In genomic region chr4:21976166-21976565, GRCh38 we compare ENCODE assay signal across 35 cellular contexts. TPM values are rescaled to one million over a fixed set of nuclear protein-coding genes. Genes with fewer than 3 reads are reported as not detected.
"Had no signal": no experiment of that assay in that cellular context is flagged by ENCODE, and none has a peak within 500 bp of the region (broad histone marks: within the 10 kb centered on the region; RNA-seq: fewer than 3 reads in every experiment).

No MANE protein-coding gene starts in this region.

- H3K4me1 ChIP-seq: adrenal gland, body of pancreas, esophagus muscularis mucosa, gastroesophageal sphincter had no signal

- H3K36me3 ChIP-seq: adrenal gland, cardiac muscle cell, esophagus muscularis mucosa, gastroesophageal sphincter had no signal

- H3K4me3 ChIP-seq: adrenal gland, body of pancreas, cardiac muscle cell, coronary artery, esophagus muscularis mucosa, gastroesophageal sphincter had no signal

- H3K9me3 ChIP-seq: adrenal gland, body of pancreas, esophagus muscularis mucosa, gastroesophageal sphincter had no signal

- ATAC-seq: activated CD4-positive, alpha-beta T cell treated with anti-CD3 and anti-CD28 coated beads for 36 hours; activated CD8-positive, alpha-beta memory T cell treated with anti-CD3 and anti-CD28 coated beads, Interleukin-2, amount 10 ng/mL, durations not matched to agents 7 days and 5 days; activated CD8-positive, alpha-beta T cell treated with anti-CD3 and anti-CD28 coated beads, Interleukin-2, amount 10 ng/mL, durations not matched to agents 7 days and 5 days; activated naive CD8-positive, alpha-beta T cell treated with anti-CD3 and anti-CD28 coated beads, Interleukin-2, amount 50 U/mL, for 24 hours; body of pancreas; effector memory CD8-positive, alpha-beta T cell; gastroesophageal sphincter had no signal

- DNase-seq: activated CD4-positive, alpha-beta memory T cell treated with anti-CD3 and anti-CD28 coated beads for 36 hours; activated CD4-positive, alpha-beta T cell treated with anti-CD3 and anti-CD28 coated beads for 36 hours; activated CD4-positive, alpha-beta T cell treated with anti-CD3 and anti-CD28 coated beads, Interleukin-2, amount 10 ng/mL, durations not matched to agents 24 days and 14 days; activated CD4-positive, CD25-positive, alpha-beta regulatory T cell; activated CD4-positive, CD25-positive, alpha-beta regulatory T cell treated with anti-CD3 and anti-CD28 coated beads, Interleukin-2, amount 50 U/mL, for 72 hours; activated CD8-positive, alpha-beta memory T cell treated with anti-CD3 and anti-CD28 coated beads, Interleukin-2, amount 10 ng/mL, durations not matched to agents 7 days and 5 days; activated CD8-positive, alpha-beta memory T cell treated with anti-CD3 and anti-CD28 coated beads, Interleukin-2, amount 50 U/mL, for 4 hours; activated CD8-positive, alpha-beta T cell treated with anti-CD3 and anti-CD28 coated beads, Interleukin-2, amount 10 ng/mL, durations not matched to agents 7 days and 5 days; activated effector memory CD4-positive, alpha-beta T cell treated with anti-CD3 and anti-CD28 coated beads, Interleukin-2, amount 50 U/mL, for 16 hours; activated naive CD4-positive, alpha-beta T cell treated with anti-CD3 and anti-CD28 coated beads for 36 hours; activated naive CD8-positive, alpha-beta T cell treated with anti-CD3 and anti-CD28 coated beads for 36 hours; activated naive CD8-positive, alpha-beta T cell treated with anti-CD3 and anti-CD28 coated beads, Interleukin-2, amount 50 U/mL, for 24 hours; activated T-cell treated with anti-CD3 and anti-CD28 coated beads, Interleukin-2, amount 50 U/mL, for 1 hour; activated T-cell treated with anti-CD3 and anti-CD28 coated beads, Interleukin-2, amount 50 U/mL, for 48 hours; adrenal gland; amygdala; aorta; body of pancreas; central memory CD4-positive, alpha-beta T cell; cerebellar nuclear complex; effector CD4-positive, alpha-beta T cell; effector memory CD8-positive, alpha-beta T cell; erythroblast; foreskin melanocyte; head of caudate nucleus; T-helper 2 cell had no signal

- H3K27ac ChIP-seq: adrenal gland, body of pancreas, cardiac muscle cell, coronary artery, esophagus muscularis mucosa, gastroesophageal sphincter had no signal

- H3K27me3 ChIP-seq: adrenal gland, body of pancreas, cardiac muscle cell, esophagus muscularis mucosa, gastroesophageal sphincter had no signal

RNA-seq across cellular contexts. Expression of gene KCNIP4, which starts 27.6 kb away (rescaled TPM):
- total RNA-seq: activated CD4-positive, alpha-beta memory T cell treated with anti-CD3 and anti-CD28 coated beads for 36 hours; activated CD4-positive, alpha-beta T cell treated with anti-CD3 and anti-CD28 coated beads for 36 hours; activated CD4-positive, alpha-beta T cell treated with anti-CD3 and anti-CD28 coated beads, Interleukin-2, amount 10 ng/mL, durations not matched to agents 24 days and 14 days; activated CD8-positive, alpha-beta memory T cell treated with anti-CD3 and anti-CD28 coated beads for 36 hours; activated CD8-positive, alpha-beta memory T cell treated with anti-CD3 and anti-CD28 coated beads, Interleukin-2, amount 10 ng/mL, durations not matched to agents 7 days and 5 days; activated CD8-positive, alpha-beta T cell treated with anti-CD3 and anti-CD28 coated beads, Interleukin-2, amount 10 ng/mL, durations not matched to agents 7 days and 5 days; activated naive CD4-positive, alpha-beta T cell treated with anti-CD3 and anti-CD28 coated beads for 36 hours; activated naive CD8-positive, alpha-beta T cell treated with anti-CD3 and anti-CD28 coated beads for 36 hours; activated T-helper 1 cell treated with anti-CD3 and anti-CD28 coated beads, Interleukin-12 subunit alpha, Interleukin-12 subunit beta, Interleukin-2, Interleukin-4 antibody, amounts not matched to agents 30 ng/mL and 10 ng/mL and 1 ng/mL, durations not matched to agents 14 hours and 24 hours and 36 hours; activated T-helper 2 cell treated with anti-CD3 and anti-CD28 coated beads, Interferon-gamma antibody, Interleukin-2, Interleukin-4, amounts not matched to agents 10 μg/mL and 5 μg/mL and 100 μg/mL, durations not matched to agents 14 hours and 24 hours and 36 hours; aorta; body of pancreas; fibroblast of lung; T-helper 1 cell treated with Interleukin-12 subunit alpha and Interleukin-12 subunit beta and Interleukin-4 antibody, amounts not matched to agents 30 ng/mL and 1 ng/mL, for 36 hours had no signal
- polyA plus RNA-seq: aorta, fibroblast of lung had no signal
